Comparison of ENCODE assay signal across 16 cellular contexts in the genomic region with DNA sequence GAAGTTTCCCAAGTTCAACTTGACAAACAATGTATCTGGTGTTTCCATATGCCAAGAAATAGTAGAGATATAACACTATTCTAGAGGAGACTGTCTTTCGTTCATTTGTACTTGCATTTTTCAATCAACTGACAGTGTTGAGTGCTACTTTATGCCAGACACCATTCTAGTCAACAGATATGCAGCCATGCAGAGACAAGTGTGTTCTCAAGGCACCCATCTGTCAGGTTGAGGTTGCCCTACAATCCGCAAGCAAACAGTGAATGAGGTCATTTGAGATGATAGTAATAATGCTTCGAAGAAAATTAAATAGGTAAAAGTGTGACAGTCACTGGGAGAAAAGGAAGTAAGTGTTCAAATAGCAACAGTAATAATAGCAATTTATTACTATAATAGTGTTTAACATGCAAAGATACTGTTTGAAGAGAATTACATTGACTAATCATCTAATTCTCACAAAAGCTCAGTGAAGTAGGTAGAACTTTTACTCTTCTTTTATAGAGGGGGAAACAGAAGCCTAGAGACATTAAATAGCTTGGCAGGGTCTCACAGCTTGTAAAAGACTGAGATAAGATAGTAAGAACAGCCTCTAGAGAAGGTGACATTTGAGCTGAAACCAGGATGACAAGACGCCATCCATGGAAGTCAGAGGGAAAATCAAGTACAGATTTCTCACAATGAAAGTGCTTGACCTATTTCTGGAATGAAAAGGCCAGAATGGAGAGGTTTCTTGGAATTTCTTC.
DNase-seq lines count a peak whose midpoint lies in the region; ATAC-seq and TF ChIP-seq lines count a peak whose summit lies in the region.
"Had no signal": no experiment of that assay in that cellular context is flagged by ENCODE, and none has a peak within 500 bp of the region (broad histone marks: within the 10 kb centered on the region; RNA-seq: fewer than 3 reads in every experiment).

No MANE protein-coding gene starts in this region.

- no peak overlapping the region for H3K27ac ChIP-seq in osteoblast (ENCODE audit: low read depth, low read length)
- H3K27ac ChIP-seq: BLaER1 treated with 17β-estradiol and CSF1 and Interleukin-3, amounts not matched to agents 10 nM and 100 nM had no signal

- H3K79me2 ChIP-seq in osteoblast (ENCODE audit: insufficient read depth, low read length): no peaks in the 10 kb centered on the region

- H3K4me3 ChIP-seq in osteoblast (ENCODE audit: insufficient read depth, low read length): no peak overlapping the region
- H3K4me3 ChIP-seq: BLaER1 treated with 17β-estradiol and CSF1 and Interleukin-3, amounts not matched to agents 10 nM and 100 nM; GM23338 had no signal

- peak; percentile 18 for ATAC-seq in left ventricle myocardium superior
- ATAC-seq: GM23338, HCT116 had no signal

- no peak overlapping the region for H3K4me2 ChIP-seq in osteoblast (ENCODE audit: insufficient read depth, low read length)
- H3K4me2 ChIP-seq: BLaER1 treated with 17β-estradiol and CSF1 and Interleukin-3, amounts not matched to agents 10 nM and 100 nM; GM23338 had no signal

- intact Hi-C loops in left ventricle myocardium superior (cut with micrococcal nuclease) (no loop called here), cardiac septum (cut with DNase I) (no loop called here)

- H3K9me3 ChIP-seq in osteoblast (ENCODE audit: low read depth, low read length): peaks cover 2% of the 10 kb centered on the region
- H3K9me3 ChIP-seq: BE2C had no signal

- TF ChIP-seq CTCF in osteoblast (IDR thresholded peaks at IDR 0.05; ENCODE audit: extremely low read depth, low read depth, low read length): no peak

- DNase-seq in left ventricle myocardium superior (no peak), cardiac septum (ENCODE audit: low spot score) (no peak), NCI-H345 treated with DMSO at 0.1 percent for 48 hours (lab: John Stamatoyannopoulos, UW; ENCODE audit: unreplicated experiment) (peak; percentile 2), osteoblast (ENCODE audit: insufficient read length, low spot score, missing footprints) (peak; percentile 6), HUDEP-2 (lab: John Stamatoyannopoulos, UW; ENCODE audit: unreplicated experiment in 76 of 76) (no peak), AML-193 (lab: John Stamatoyannopoulos, UW) (no peak)
- DNase-seq: BE2C; CD4-positive, alpha-beta T cell; CD8-positive, alpha-beta memory T cell; DMS 273 treated with DMSO at 0.1 percent for 48 hours; DMS79 treated with DMSO at 0.1 percent for 48 hours; GF-D8; H9 had no signal

- H3K36me3 ChIP-seq in osteoblast (ENCODE audit: insufficient read depth, low read length): no peaks in the 10 kb centered on the region
- H3K36me3 ChIP-seq: BE2C; BLaER1 treated with 17β-estradiol and CSF1 and Interleukin-3, amounts not matched to agents 10 nM and 100 nM had no signal

- no peaks in the 10 kb centered on the region for H4K20me1 ChIP-seq in osteoblast (ENCODE audit: insufficient read depth, low read length)
- H4K20me1 ChIP-seq: BLaER1 treated with 17β-estradiol and CSF1 and Interleukin-3, amounts not matched to agents 10 nM and 100 nM had no signal

- no peak overlapping the region for H2AFZ ChIP-seq in osteoblast (ENCODE audit: low read length)
- H2AFZ ChIP-seq: GM23338 had no signal

- H3K27me3 ChIP-seq in osteoblast (ENCODE audit: insufficient read depth, low read length): no peaks in the 10 kb centered on the region
- H3K27me3 ChIP-seq: BE2C; BLaER1 treated with 17β-estradiol and CSF1 and Interleukin-3, amounts not matched to agents 10 nM and 100 nM had no signal

- no peaks in the 10 kb centered on the region for H3K4me1 ChIP-seq in osteoblast (ENCODE audit: insufficient read depth, low read length)
- H3K4me1 ChIP-seq: BE2C had no signal

Comparison
In these comparisons a context has a peak if more than half of its experiments do, and no peak if none do; other contexts are left out.
1. DNase-seq: peak in NCI-H345 treated with DMSO at 0.1 percent for 48 hours (single experiment) and osteoblast (single experiment); none in left ventricle myocardium superior (single experiment), cardiac septum (single experiment), HUDEP-2 (0 of 76) and AML-193 (0 of 2).